1 cellular context compared by ENCODE assay signal in genomic region chr3:155018621-155019330, GRCh38.
TF ChIP-seq lines count a peak whose summit lies in the region.

No MANE protein-coding gene starts in this region.

TF ChIP-seq in K562, 482 proteins besides CTCF, POLR2A, EP300 and RAD21 (continued from another document):
- TF ChIP-seq RERE (CRISPR knock-in tag; IDR thresholded peaks at IDR 0.05; ENCODE audit: borderline replicate concordance): no peak
- TF ChIP-seq ZKSCAN3 (CRISPR knock-in tag; IDR thresholded peaks at IDR 0.05): no peak
- 0 out of 4 replicates have a peak, but pooled peaks of 1 of the 2 experiments have one; percentile 33 for TF ChIP-seq ARNT (IDR thresholded peaks at IDR 0.05)
- TF ChIP-seq KDM2B (CRISPR knock-in tag; IDR thresholded peaks at IDR 0.05): no peak
- TF ChIP-seq SIX5 (IDR thresholded peaks at IDR 0.05; ENCODE audit: borderline replicate concordance in 1 of 2, insufficient read depth in 1 of 2, low read depth in 1 of 2, low read length in 2 of 2): no peak
- no peak for TF ChIP-seq TARDBP (IDR thresholded peaks at IDR 0.05)
- TF ChIP-seq ZBTB1 (CRISPR knock-in tag; IDR thresholded peaks at IDR 0.05; ENCODE audit: borderline replicate concordance, low read depth): no peak
- TF ChIP-seq ZNF717 (CRISPR knock-in tag; IDR thresholded peaks at IDR 0.05): no peak
- no peak for TF ChIP-seq POLR3A (IDR thresholded peaks at IDR 0.05; ENCODE audit: borderline replicate concordance, extremely low read depth, insufficient read depth, insufficient read length)
- TF ChIP-seq ETV5 (CRISPR knock-in tag; IDR thresholded peaks at IDR 0.05; ENCODE audit: low read depth): no peak; the same call in 1 of the 2 replicates
- TF ChIP-seq CCAR2 (IDR thresholded peaks at IDR 0.05; ENCODE audit: low read depth, low read length): no peak
- peak; percentile 74; the same call in 1 of the 2 replicates for TF ChIP-seq LEF1 (IDR thresholded peaks at IDR 0.05)
- TF ChIP-seq RBM25 (IDR thresholded peaks at IDR 0.05; ENCODE audit: low read depth, low read length, severe bottlenecking): no peak
- TF ChIP-seq SP1 (CRISPR knock-in tag; IDR thresholded peaks at IDR 0.05): no peak
- TF ChIP-seq LCOR (CRISPR knock-in tag; IDR thresholded peaks at IDR 0.05): no peak
